ENCODE assay signal across 18 cellular contexts in the genomic region with DNA sequence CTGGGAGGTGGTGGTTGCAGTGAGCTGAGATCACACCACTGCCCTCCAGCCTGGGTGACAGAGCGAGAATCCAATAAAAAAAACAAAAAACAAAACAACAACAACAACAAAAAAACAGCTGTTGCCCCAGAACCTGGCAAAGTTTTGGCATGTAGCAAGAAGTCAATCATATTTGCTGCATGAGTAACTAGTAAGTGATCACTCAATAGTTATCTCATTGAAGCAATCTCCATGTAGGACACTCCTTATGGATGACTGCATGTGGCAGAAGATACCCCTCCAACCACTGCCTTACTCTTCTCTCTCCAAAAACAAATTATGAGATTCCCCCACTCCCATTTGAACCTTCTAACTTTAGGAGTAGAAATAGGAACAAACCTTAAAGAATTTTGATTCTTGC.
"Had no signal": no experiment of that assay in that cellular context is flagged by ENCODE, and none has a peak within 500 bp of the region (broad histone marks: within the 10 kb centered on the region; RNA-seq: fewer than 3 reads in every experiment).

No MANE protein-coding gene starts in this region.

- H3K27me3 ChIP-seq: ascending aorta, colonic mucosa, hepatocyte, stomach, transverse colon had no signal

- H3K9me3 ChIP-seq: ascending aorta, colonic mucosa, stomach, transverse colon had no signal

- H2AFZ ChIP-seq: hepatocyte had no signal

- DNase-seq: activated CD4-positive, alpha-beta T cell treated with anti-CD3 and anti-CD28 coated beads for 1 hour; activated CD4-positive, alpha-beta T cell treated with anti-CD3 and anti-CD28 coated beads, Interleukin-2, amount 50 U/mL, for 1 hour; activated CD8-positive, alpha-beta T cell treated with anti-CD3 and anti-CD28 coated beads, Interleukin-2, amount 10 ng/mL, durations not matched to agents 7 days and 5 days; activated gamma-delta T cell; colonic mucosa; foreskin melanocyte; immature natural killer cell; naive thymus-derived CD4-positive, alpha-beta T cell; stimulated activated CD4-positive, alpha-beta T cell treated with anti-CD3 and anti-CD28 coated beads, Interleukin-15, amount 100 ng/mL, for 24 hours; stomach; transverse colon had no signal

- H3K27ac ChIP-seq: ascending aorta, colonic mucosa, hepatocyte, stomach, transverse colon had no signal

- H3K36me3 ChIP-seq: colonic mucosa had no signal

- H3K4me2 ChIP-seq: hepatocyte, smooth muscle cell had no signal

- H3K4me1 ChIP-seq: colonic mucosa, stomach, transverse colon had no signal

- H3K79me2 ChIP-seq: hepatocyte had no signal

- H3K4me3 ChIP-seq: ascending aorta, colonic mucosa, hepatocyte, lung, smooth muscle cell, stomach, transverse colon had no signal

- ATAC-seq: activated CD8-positive, alpha-beta T cell treated with anti-CD3 and anti-CD28 coated beads, Interleukin-2, amount 10 ng/mL, durations not matched to agents 7 days and 5 days; left lobe of liver; naive thymus-derived CD4-positive, alpha-beta T cell; sciatic nerve; stimulated activated memory B cell treated with anti-CD40 and anti-IgM and Interleukin-4, amounts not matched to agents 10 μg/mL and 1 μg/mL and 100 μg/mL, for 72 hours had no signal
